In the genomic region with DNA sequence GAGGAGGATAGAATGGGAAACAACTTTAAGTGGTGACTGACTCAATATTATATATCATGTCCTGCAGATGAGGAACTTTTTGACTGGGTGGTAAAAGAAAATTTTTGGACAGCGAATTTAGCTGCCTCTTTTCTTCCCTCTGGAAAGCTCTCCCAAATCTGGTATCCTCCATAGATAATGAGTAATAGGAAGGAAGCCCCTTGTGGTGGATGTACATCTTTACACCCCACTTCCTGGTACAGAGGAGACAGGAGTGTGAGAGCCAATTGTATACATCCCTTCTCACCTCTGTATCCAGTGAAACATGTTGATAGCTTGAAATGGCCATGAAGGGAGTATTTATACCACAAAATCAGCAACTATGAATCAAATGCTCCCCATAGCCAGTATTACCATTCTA, we compare ENCODE assay signal across 11 cellular contexts. TPM values are rescaled to one million over a fixed set of nuclear protein-coding genes. Genes with fewer than 3 reads are reported as not detected.
DNase-seq lines count a peak whose midpoint lies in the region; ATAC-seq and TF ChIP-seq lines count a peak whose summit lies in the region.
"Had no signal": no experiment of that assay in that cellular context is flagged by ENCODE, and none has a peak within 500 bp of the region (broad histone marks: within the 10 kb centered on the region; RNA-seq: fewer than 3 reads in every experiment).

No MANE protein-coding gene starts in this region.

- ATAC-seq in HG02973 (IDR thresholded peaks at IDR 0.05; ENCODE audit: unreplicated experiment): peak; percentile 53
- ATAC-seq in mucosa of descending colon: no peak

- 0 out of 3 replicates have a peak, but pooled peaks have one; percentile 27 for TF ChIP-seq CTCF in GM12872 (IDR thresholded peaks at IDR 0.05; ENCODE audit: insufficient read depth, low read depth, low read length)
- no peak for TF ChIP-seq CTCF in mucosa of descending colon (IDR thresholded peaks at IDR 0.05)

- no peak overlapping the region for H3K4me3 ChIP-seq in neuron (ENCODE audit: low read length)
- H3K4me3 ChIP-seq in mucosa of descending colon: no peak overlapping the region
- H3K4me3 ChIP-seq: suprapubic skin had no signal

- H3K9me3 ChIP-seq in neuron (ENCODE audit: low read length) (no peaks in the 10 kb centered on the region), mucosa of descending colon (no peaks in the 10 kb centered on the region)
- H3K9me3 ChIP-seq: suprapubic skin had no signal

- H2AFZ ChIP-seq in neuron (ENCODE audit: low read depth, low read length): peak overlapping the region; percentile 59

- H3K4me1 ChIP-seq in neuron (ENCODE audit: insufficient read depth, low read length) (peaks cover 13% of the 10 kb centered on the region), mucosa of descending colon (ENCODE audit: low read depth) (no peaks in the 10 kb centered on the region)
- H3K4me1 ChIP-seq: suprapubic skin had no signal

- no peaks in the 10 kb centered on the region for H3K27me3 ChIP-seq in neuron (ENCODE audit: insufficient read depth, low read length)
- H3K27me3 ChIP-seq: suprapubic skin had no signal

- intact Hi-C loops in mucosa of descending colon (cut with DNase I, micrococcal nuclease): no loop called here

- H3K36me3 ChIP-seq in neuron (ENCODE audit: insufficient read depth, low read length) (no peaks in the 10 kb centered on the region), mucosa of descending colon (ENCODE audit: low read depth) (no peaks in the 10 kb centered on the region)
- H3K36me3 ChIP-seq: suprapubic skin had no signal

- DNase-seq in SW480 (ENCODE audit: low spot score) (peak; percentile 20), superior temporal gyrus (ENCODE audit: extremely low spot score) (no peak), D341Med (ENCODE audit: low spot score) (no peak), mucosa of descending colon (no peak)
- DNase-seq: hypothalamus, NCI-H1092, SHP77 had no signal

RNA-seq across cellular contexts. Expression of gene TDRD3, which starts 17.2 kb away (rescaled TPM):
- 10 to 100 TPM; 27.1 to 40.7 (median 39.8) TPM for total RNA-seq in mucosa of descending colon
